Comparison of ENCODE assay signal across 25 cellular contexts in the genomic region with DNA sequence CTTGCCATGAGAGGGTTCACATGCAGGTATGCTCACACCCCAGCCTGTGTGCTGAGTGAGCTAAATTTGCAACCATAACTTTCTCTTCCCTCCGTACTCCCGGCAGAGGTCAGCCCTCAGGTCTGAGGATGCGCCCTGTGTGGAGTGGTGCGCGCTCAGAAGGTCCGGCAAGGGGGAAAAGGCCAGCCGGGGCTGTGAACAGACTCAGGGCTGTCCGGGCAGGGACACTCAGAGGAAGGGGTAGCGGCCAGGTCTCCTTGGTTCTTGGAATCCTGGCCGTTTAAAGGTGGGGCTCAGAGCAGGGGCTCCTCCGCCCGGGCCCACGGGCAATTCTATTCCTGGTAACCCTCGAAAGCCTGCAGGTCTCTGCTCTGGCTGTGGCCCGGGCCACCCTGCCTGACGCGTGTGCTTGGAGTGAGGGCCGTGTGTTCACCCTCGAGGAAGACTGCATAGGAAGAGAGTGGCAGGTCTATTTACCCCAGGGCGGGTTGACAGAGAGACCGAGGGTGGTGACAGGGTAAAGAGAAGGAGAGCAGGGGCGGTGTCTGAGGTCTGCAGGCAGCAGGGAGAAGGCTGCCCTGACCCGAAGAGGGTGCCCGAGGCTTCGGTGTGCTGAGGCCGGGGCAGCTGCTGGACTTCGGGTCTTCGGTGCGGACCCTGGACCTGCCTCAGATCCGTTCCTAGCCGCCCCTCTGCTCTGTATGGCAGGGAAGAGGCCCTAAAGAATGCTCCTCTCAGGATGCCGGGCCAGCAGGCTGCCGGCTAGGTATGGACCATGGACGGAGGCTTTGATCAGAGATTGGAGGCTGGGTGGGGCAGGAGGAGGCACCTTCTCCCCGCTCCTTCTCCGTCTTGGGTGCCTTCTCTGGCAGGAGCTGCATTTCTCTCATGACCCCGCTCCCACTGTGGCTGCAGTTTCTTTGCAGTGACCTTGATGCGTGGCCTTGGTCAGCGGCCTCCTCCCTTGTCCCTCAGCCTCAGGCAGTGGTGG.
DNase-seq lines count a peak whose midpoint lies in the region; ATAC-seq, FAIRE-seq and TF ChIP-seq lines count a peak whose summit lies in the region.
"Had no signal": no experiment of that assay in that cellular context is flagged by ENCODE, and none has a peak within 500 bp of the region (broad histone marks: within the 10 kb centered on the region; RNA-seq: fewer than 3 reads in every experiment).

No MANE protein-coding gene starts in this region.

- BruUV-seq in HepG2 (replicated peaks; lab: Mats Ljungman, UMichigan): no TSS peak

- no peak for TF ChIP-seq CTCF in GM23338 (conservative IDR thresholded peaks at IDR 0.05; ENCODE audit: low read depth in 2 of 2)
- TF ChIP-seq CTCF in coronary artery (IDR thresholded peaks at IDR 0.05): no peak
- peak; percentile 50 for TF ChIP-seq CTCF in HepG2 (CRISPR knock-in tag; IDR thresholded peaks at IDR 0.05)
- TF ChIP-seq CTCF in brain microvascular endothelial cell (IDR thresholded peaks at IDR 0.05; ENCODE audit: low read depth, low read length, missing control alignments): no peak

- in situ Hi-C loops in HepG2 (cut with HindIII; ENCODE audit: extremely low pct_ligation_motif_present, low pct_unique_long_range_greater_than_20kb): no loop called here
- in situ Hi-C loops in brain microvascular endothelial cell (cut with HindIII; ENCODE audit: low pct_ligation_motif_present, low sequenced_read_pairs): no loop called here

- H3K9me2 ChIP-seq in GM23338 (ENCODE audit: insufficient read depth): no peaks in the 10 kb centered on the region; the same call in 1 of the 2 replicates
- H3K9me2 ChIP-seq: SK-N-SH had no signal

- peak overlapping the region; percentile 66; the same call in 1 of the 2 replicates for H2AFZ ChIP-seq in GM23338
- no peak overlapping the region for H2AFZ ChIP-seq in HepG2 (ENCODE audit: low read length)

- 0 out of 2 replicates have a peak, but pooled peaks have one; percentile 28 for TF ChIP-seq RAD21 in HepG2 (CRISPR knock-in tag; IDR thresholded peaks at IDR 0.05)

- peak; percentile 57 for ATAC-seq in GM23338
- peak; percentile 77 for ATAC-seq in HepG2
- peak; percentile 39 for ATAC-seq in stimulated activated memory B cell treated with anti-CD40 and anti-IgM and Interleukin-4, amounts not matched to agents 10 μg/mL and 1 μg/mL and 100 μg/mL, for 72 hours
- ATAC-seq: GM12878 had no signal

- WGBS in HepG2 (ENCODE audit: low lambda C conversion rate): 5% methylated on average over 18 of the region's 39 CpGs

- POLR2A ChIA-PET in HepG2 (lab: Yijun Ruan, JAX): no interaction called here

- H3K4me3 ChIP-seq in GM23338: no peak overlapping the region
- no peak overlapping the region for H3K4me3 ChIP-seq in coronary artery
- peak overlapping the region; percentile 35 to 68 (median 35); a peak in 5 of 6 replicates for H3K4me3 ChIP-seq in HepG2 (replicated peaks in 1 of 3; ENCODE audit: insufficient read depth in 1 of 3, low read depth in 2 of 3, low read length in 3 of 3)
- H3K4me3 ChIP-seq in brain microvascular endothelial cell (ENCODE audit: low read depth, low read length): no peak overlapping the region
- H3K4me3 ChIP-seq: BLaER1, GM12878 had no signal

- no peaks in the 10 kb centered on the region for H3K9me3 Mint-ChIP-seq in GM23338
- no peaks in the 10 kb centered on the region for H3K9me3 Mint-ChIP-seq in stimulated activated memory B cell treated with anti-CD40 and anti-IgM and Interleukin-4, amounts not matched to agents 10 μg/mL and 1 μg/mL and 100 μg/mL, for 72 hours
- H3K9me3 Mint-ChIP-seq: CD4-positive, alpha-beta T cell had no signal

- peak; percentile 18 for DNase-seq in GM23338 (ENCODE audit: low spot score)
- DNase-seq in coronary artery (ENCODE audit: low spot score): peak; percentile 52
- DNase-seq in HepG2 (ENCODE audit: low spot score): peak; percentile 29
- DNase-seq in DMS114 treated with DMSO at 0.1 percent for 48 hours (lab: John Stamatoyannopoulos, UW; ENCODE audit: unreplicated experiment): no peak
- no peak for DNase-seq in brain microvascular endothelial cell
- no peak for DNase-seq in D341Med (ENCODE audit: low spot score)
- DNase-seq: CD4-positive, alpha-beta T cell; DMS79; EL; GDM1; MV-4-11; NCI-H1105; NCI-H1436 treated with DMSO at 0.1 percent for 48 hours; NCI-H187 treated with DMSO at 0.1 percent for 48 hours; NCI-H2171 treated with DMSO at 0.1 percent for 48 hours; NCI-H345; NCI-H524; NCI-H748 treated with DMSO at 0.1 percent for 48 hours had no signal

- H3K4me1 ChIP-seq in GM23338 (ENCODE audit: insufficient read depth) (peaks cover 19% of the 10 kb centered on the region), HepG2 (ENCODE audit: insufficient read depth, low read length) (peaks cover 86% of the 10 kb centered on the region)
- H3K4me1 ChIP-seq: BLaER1 had no signal

- peak; percentile 23 for FAIRE-seq in HepG2 (lab: Jason Lieb, UNC)
- FAIRE-seq: A204.1, GM12878, GM19239, H54 had no signal

- CTCF ChIA-PET in HepG2 (lab: Yijun Ruan, JAX; ENCODE audit: low intra/inter-chr PET ratio, low total read pairs): no interaction called here

- H3K27me3 ChIP-seq in GM23338 (ENCODE audit: insufficient read depth): no peaks in the 10 kb centered on the region
- H3K27me3 ChIP-seq in HepG2 (ENCODE audit: control insufficient read depth in 1 of 2, insufficient read depth in 2 of 2, low read length in 2 of 2): peaks cover 0 to 2% of the 10 kb centered on the region in 2 experiments; a peak in 1 of 5 replicates
- H3K27me3 ChIP-seq in brain microvascular endothelial cell (replicated peaks): no peaks in the 10 kb centered on the region
- H3K27me3 ChIP-seq: BLaER1 had no signal

- H3K79me2 ChIP-seq in GM23338 (replicated peaks; ENCODE audit: insufficient read depth) (no peaks in the 10 kb centered on the region), HepG2 (ENCODE audit: insufficient read depth, low read length) (no peaks in the 10 kb centered on the region)

- no peaks in the 10 kb centered on the region for H3K9me3 ChIP-seq in HepG2 (ENCODE audit: low read length)
- H3K9me3 ChIP-seq: BLaER1, SK-N-SH had no signal

- no peak overlapping the region for H3K9ac ChIP-seq in HepG2 (ENCODE audit: insufficient read depth, low read depth, low read length)
- H3K9ac ChIP-seq: BLaER1, SK-N-SH had no signal

- peaks cover 13% of the 10 kb centered on the region for H3K4me1 Mint-ChIP-seq in GM23338
- peaks cover 12% of the 10 kb centered on the region for H3K4me1 Mint-ChIP-seq in stimulated activated memory B cell treated with anti-CD40 and anti-IgM and Interleukin-4, amounts not matched to agents 10 μg/mL and 1 μg/mL and 100 μg/mL, for 72 hours

- intact Hi-C loops in HepG2 (cut with micrococcal nuclease; ENCODE audit: unreplicated experiment): loop anchor here (1.0 to 10.0 kb wide), 2 partner anchors 118 to 152 kb away; partner anchors contain the start of gene FOXO3

- no peaks in the 10 kb centered on the region for H3F3A ChIP-seq in GM23338 (replicated peaks; ENCODE audit: low read depth)

- H3K36me3 ChIP-seq in GM23338 (ENCODE audit: insufficient read depth) (no peaks in the 10 kb centered on the region), HepG2 (replicated peaks in 1 of 2; ENCODE audit: control insufficient read depth in 1 of 2, insufficient read depth in 2 of 2, low read length in 2 of 2) (no peaks in the 10 kb centered on the region), brain microvascular endothelial cell (replicated peaks) (no peaks in the 10 kb centered on the region)
- H3K36me3 ChIP-seq: BLaER1 had no signal

- H3K27ac Mint-ChIP-seq in GM23338: no peak overlapping the region
- H3K27ac Mint-ChIP-seq in stimulated activated memory B cell treated with anti-CD40 and anti-IgM and Interleukin-4, amounts not matched to agents 10 μg/mL and 1 μg/mL and 100 μg/mL, for 72 hours: no peak overlapping the region
- H3K27ac Mint-ChIP-seq: CD4-positive, alpha-beta T cell had no signal

- H3K4me3 Mint-ChIP-seq in GM23338: no peak overlapping the region
- no peak overlapping the region for H3K4me3 Mint-ChIP-seq in stimulated activated memory B cell treated with anti-CD40 and anti-IgM and Interleukin-4, amounts not matched to agents 10 μg/mL and 1 μg/mL and 100 μg/mL, for 72 hours
- H3K4me3 Mint-ChIP-seq: CD4-positive, alpha-beta T cell had no signal

- no peaks in the 10 kb centered on the region for H3K36me3 Mint-ChIP-seq in GM23338 (ENCODE audit: low read depth)
- no peaks in the 10 kb centered on the region for H3K36me3 Mint-ChIP-seq in stimulated activated memory B cell treated with anti-CD40 and anti-IgM and Interleukin-4, amounts not matched to agents 10 μg/mL and 1 μg/mL and 100 μg/mL, for 72 hours

- no peaks in the 10 kb centered on the region for H4K20me1 ChIP-seq in GM23338 (replicated peaks; ENCODE audit: insufficient read depth)
- no peaks in the 10 kb centered on the region for H4K20me1 ChIP-seq in HepG2 (ENCODE audit: insufficient read depth, low read length)
- H4K20me1 ChIP-seq: BLaER1 had no signal

- peaks cover 4% of the 10 kb centered on the region for H3K27me3 Mint-ChIP-seq in GM23338 (ENCODE audit: insufficient read depth, low read depth, poor library complexity)
- peaks cover 30% of the 10 kb centered on the region for H3K27me3 Mint-ChIP-seq in stimulated activated memory B cell treated with anti-CD40 and anti-IgM and Interleukin-4, amounts not matched to agents 10 μg/mL and 1 μg/mL and 100 μg/mL, for 72 hours

- no peak overlapping the region for H3K27ac ChIP-seq in GM23338 (ENCODE audit: low read depth)
- no peak overlapping the region for H3K27ac ChIP-seq in coronary artery
- no peak overlapping the region for H3K27ac ChIP-seq in HepG2 (ENCODE audit: extremely low read length, insufficient read depth, low read length)
- H3K27ac ChIP-seq in brain microvascular endothelial cell: no peak overlapping the region
- H3K27ac ChIP-seq: BLaER1 had no signal

- TF ChIP-seq EP300 in HepG2 (IDR thresholded peaks at IDR 0.05; ENCODE audit: low read depth in 2 of 2, low read length in 2 of 2) (no peak), HepG2 (CRISPR knock-in tag; IDR thresholded peaks at IDR 0.05; ENCODE audit: borderline replicate concordance) (no peak)

- no peak overlapping the region for H3K4me2 ChIP-seq in GM23338
- H3K4me2 ChIP-seq in HepG2 (ENCODE audit: low read depth, low read length): peak overlapping the region; percentile 96
- H3K4me2 ChIP-seq: BLaER1, SK-N-SH had no signal

- no peak for TF ChIP-seq POLR2A in HepG2 (IDR thresholded peaks at IDR 0.05; ENCODE audit: insufficient read depth in 1 of 2, low read depth in 2 of 2, low read length in 2 of 2)

TF ChIP-seq in GM23338, 12 proteins besides CTCF, POLR2A, EP300 and RAD21:
- no peak for TF ChIP-seq EZH2phosphoT487 (IDR thresholded peaks at IDR 0.05; ENCODE audit: unreplicated experiment)
- TF ChIP-seq JUNB (IDR thresholded peaks at IDR 0.05; ENCODE audit: unreplicated experiment): no peak

TF ChIP-seq in HepG2, 621 proteins besides CTCF, POLR2A, EP300 and RAD21 (continues in another document):
- TF ChIP-seq GFI1 (CRISPR knock-in tag; IDR thresholded peaks at IDR 0.05; ENCODE audit: borderline replicate concordance): peak; percentile 49; the same call in 1 of the 2 replicates

Comparison
In these comparisons a context has a peak if more than half of its experiments do, and no peak if none do; other contexts are left out.
1. DNase-seq: peak in GM23338 (single experiment), coronary artery (single experiment) and HepG2 (single experiment); none in DMS114 treated with DMSO at 0.1 percent for 48 hours (single experiment), brain microvascular endothelial cell (single experiment) and D341Med (single experiment).
2. H3K4me3 ChIP-seq: peak in HepG2 (3 of 3); none in GM23338 (single experiment), coronary artery (single experiment) and brain microvascular endothelial cell (single experiment).
3. Peak in every context shown above with its lines, with median percentiles within 50 percentile points of each other: ATAC-seq.